In genomic region chr2:118145207-118145606, GRCh38 we compare ENCODE assay signal across 18 cellular contexts. TPM values are rescaled to one million over a fixed set of nuclear protein-coding genes. Genes with fewer than 3 reads are reported as not detected.
A peak's percentile ranks its signal among the peaks of the same experiment; 100 is the strongest.
DNase-seq lines count a peak whose midpoint lies in the region; ATAC-seq and TF ChIP-seq lines count a peak whose summit lies in the region.
"Had no signal": no experiment of that assay in that cellular context is flagged by ENCODE, and none has a peak within 500 bp of the region (broad histone marks: within the 10 kb centered on the region; RNA-seq: fewer than 3 reads in every experiment).

No MANE protein-coding gene starts in this region.

- ATAC-seq in psoas muscle (no peak), GM18519 (IDR thresholded peaks at IDR 0.05; ENCODE audit: low FRiP score, unreplicated experiment) (no peak)

- intact Hi-C loops in sigmoid colon (cut with DNase I) (no loop called here), psoas muscle (cut with DNase I) (no loop called here)

- H3K9me2 ChIP-seq in Loucy (replicated peaks; ENCODE audit: low read depth, low read length), result no peaks in the 10 kb centered on the region

- no peaks in the 10 kb centered on the region for H3F3A ChIP-seq in Loucy (ENCODE audit: low read depth)

- H3K4me1 ChIP-seq in Loucy (ENCODE audit: insufficient read depth, low read length, poor library complexity, severe bottlenecking) (no peaks in the 10 kb centered on the region), liver (ENCODE audit: control insufficient read depth in 4 of 4, insufficient read depth in 4 of 4, low read length in 3 of 4) (peaks cover 0 to 31% (median 7%) of the 10 kb centered on the region in 4 donors), sigmoid colon (no peaks in the 10 kb centered on the region), psoas muscle (no peaks in the 10 kb centered on the region)
- H3K4me1 ChIP-seq: BE2C, HAP-1 had no signal

- H3K27ac ChIP-seq in liver (ENCODE audit: low read depth in 1 of 2, low read length in 2 of 2), result peak overlapping the region; percentile 82 to 94
- H3K27ac ChIP-seq in sigmoid colon, result no peak overlapping the region
- no peak overlapping the region for H3K27ac ChIP-seq in psoas muscle
- H3K27ac ChIP-seq: GM23248 had no signal

- no peak for TF ChIP-seq POLR2A in sigmoid colon (IDR thresholded peaks at IDR 0.05)

- H3K36me3 ChIP-seq in Loucy (ENCODE audit: insufficient read depth, low read length), result no peaks in the 10 kb centered on the region
- no peaks in the 10 kb centered on the region for H3K36me3 ChIP-seq in liver (ENCODE audit: control insufficient read depth in 4 of 4, insufficient read depth in 3 of 4, low read depth in 1 of 4, low read length in 3 of 4)
- H3K36me3 ChIP-seq in sigmoid colon, result no peaks in the 10 kb centered on the region
- no peaks in the 10 kb centered on the region for H3K36me3 ChIP-seq in psoas muscle (ENCODE audit: insufficient read depth in 1 of 2, low read depth in 1 of 2)
- H3K36me3 ChIP-seq: BE2C, HAP-1 had no signal

- no peak for TF ChIP-seq CTCF in Loucy (conservative IDR thresholded peaks at IDR 0.05; ENCODE audit: low read length)
- no peak for TF ChIP-seq CTCF in epithelial cell of esophagus (IDR thresholded peaks at IDR 0.05; ENCODE audit: insufficient read depth, low read depth, low read length, missing control alignments)
- no peak for TF ChIP-seq CTCF in liver (IDR thresholded peaks at IDR 0.05; ENCODE audit: low read depth, low read length, missing input control)
- TF ChIP-seq CTCF in sigmoid colon (IDR thresholded peaks at IDR 0.05), result no peak
- TF ChIP-seq CTCF in psoas muscle (IDR thresholded peaks at IDR 0.05), result no peak

- no peak for TF ChIP-seq EP300 in sigmoid colon (IDR thresholded peaks at IDR 0.05)

- no peaks in the 10 kb centered on the region for H3K79me2 ChIP-seq in Loucy (ENCODE audit: insufficient read depth, low read length)

- no peak overlapping the region for H3K4me2 ChIP-seq in Loucy (ENCODE audit: low read depth, low read length, poor library complexity, severe bottlenecking)

- 81% methylated on average over 1 of the region's 1 CpG for WGBS in liver
- 72 to 79% methylated on average over 1 of the region's 1 CpG for WGBS in sigmoid colon, 2 donors
- WGBS in psoas muscle, 3 donors, result 45 to 71% (median 55%) methylated on average over 1 of the region's 1 CpG

- no peaks in the 10 kb centered on the region for H4K20me1 ChIP-seq in Loucy (ENCODE audit: insufficient read depth, low read length, poor library complexity, severe bottlenecking)

- peak overlapping the region; percentile 22; the same call in 1 of the 2 replicates for H2AFZ ChIP-seq in Loucy (ENCODE audit: low read length)
- H2AFZ ChIP-seq: GM23248 had no signal

- no peaks in the 10 kb centered on the region for H3K27me3 ChIP-seq in Loucy (ENCODE audit: insufficient read depth, low read length, poor library complexity, severe bottlenecking)
- H3K27me3 ChIP-seq in liver (ENCODE audit: control insufficient read depth in 4 of 4, insufficient read depth in 4 of 4, low read length in 3 of 4), result no peaks in the 10 kb centered on the region
- no peaks in the 10 kb centered on the region for H3K27me3 ChIP-seq in sigmoid colon
- no peaks in the 10 kb centered on the region for H3K27me3 ChIP-seq in psoas muscle (ENCODE audit: insufficient read depth in 3 of 3, low read length in 2 of 3)
- H3K27me3 ChIP-seq: BE2C had no signal

- TF ChIP-seq RAD21 in liver (IDR thresholded peaks at IDR 0.05), result no peak

- DNase-seq in HT1080 (ENCODE audit: low read depth) (peak; percentile 48), epithelial cell of esophagus (ENCODE audit: low read depth) (peak; percentile 61), sigmoid colon (no peak), psoas muscle (no peak)
- DNase-seq: ACHN; BE2C; C1 segment of cervical spinal cord; CD4-positive, CD25-positive, alpha-beta regulatory T cell; CD8-positive, alpha-beta memory T cell; COR-L47; DMS 273 treated with DMSO at 0.1 percent for 48 hours; DMS79; GDM1; GM23248 had no signal

- no peak overlapping the region for H3K9ac ChIP-seq in Loucy (ENCODE audit: low read depth, low read length, poor library complexity, severe bottlenecking)
- peak overlapping the region in 1 of 2 donors; percentile 79 for H3K9ac ChIP-seq in liver (ENCODE audit: low read depth in 1 of 2, low read length in 2 of 2)
- H3K9ac ChIP-seq: GM23248 had no signal

- H3K9me3 ChIP-seq in Loucy (ENCODE audit: insufficient read depth, low read depth, low read length), result no peaks in the 10 kb centered on the region
- H3K9me3 ChIP-seq in liver (ENCODE audit: control insufficient read depth in 4 of 4, low read length in 3 of 4), result no peaks in the 10 kb centered on the region
- no peaks in the 10 kb centered on the region for H3K9me3 ChIP-seq in sigmoid colon
- no peaks in the 10 kb centered on the region for H3K9me3 ChIP-seq in psoas muscle
- H3K9me3 ChIP-seq: BE2C, HAP-1 had no signal

- H3K4me3 ChIP-seq in Loucy (ENCODE audit: low read length, poor library complexity, severe bottlenecking) (no peak overlapping the region), epithelial cell of esophagus (ENCODE audit: low read length) (no peak overlapping the region), liver (ENCODE audit: low read depth in 1 of 3, low read length in 3 of 3) (no peak overlapping the region), sigmoid colon (no peak overlapping the region), psoas muscle (no peak overlapping the region)
- H3K4me3 ChIP-seq: GM23248, HAP-1 had no signal

TF ChIP-seq in liver, 16 proteins besides CTCF, POLR2A, EP300 and RAD21:
- TF ChIP-seq MAX (IDR thresholded peaks at IDR 0.05) (no peak), HNF4G (IDR thresholded peaks at IDR 0.05) (no peak), FOXA2 (IDR thresholded peaks at IDR 0.05) (no peak), EGR1 (IDR thresholded peaks at IDR 0.05; ENCODE audit: low read depth in 2 of 2) (no peak), JUND (IDR thresholded peaks at IDR 0.05) (no peak)

RNA-seq across cellular contexts. Expression of gene INSIG2, which starts 56.9 kb away (rescaled TPM):
- 4.8 and 9.2 TPM in 2 replicates for total RNA-seq in HT1080 (2014; rRNA removed; shearing (Covaris generic))
- 24.0 and 28.3 TPM in 2 replicates for polyA plus RNA-seq in HT1080 (2015; cell fraction: cytosol; rRNA removed)
- polyA plus RNA-seq in HT1080 (2015; cell fraction: nucleus; rRNA removed), result 22.5 and 28.1 TPM in 2 replicates
- 10 to 100 TPM; 11.3 to 16.6 TPM for total RNA-seq in liver
- polyA plus RNA-seq in liver, result 10 to 100 TPM; 14.7 to 18.5 TPM
- 10 to 100 TPM; 15.2 to 20.7 (median 18.6) TPM for total RNA-seq in sigmoid colon
- 10 to 100 TPM in 1 of 3 donors, 1 to 10 TPM in 2; 7.2 to 10.9 (median 7.9) TPM for polyA plus RNA-seq in sigmoid colon
- total RNA-seq in psoas muscle, result 1 to 10 TPM; 4.8 to 7.8 (median 7.6) TPM
- polyA plus RNA-seq in psoas muscle, result 10 to 100 TPM in 2 of 3 donors, 1 to 10 TPM in 1; 7.4 to 16.9 (median 12.5) TPM

Comparison
In these comparisons a context has a peak if more than half of its experiments do, and no peak if none do; other contexts are left out.
1. DNase-seq: peak in HT1080 (single experiment) and epithelial cell of esophagus (single experiment); none in sigmoid colon (single experiment) and psoas muscle (0 of 2).
2. H3K27ac ChIP-seq: peak in liver (2 of 2); none in sigmoid colon (0 of 4) and psoas muscle (single experiment).